In the genomic region with DNA sequence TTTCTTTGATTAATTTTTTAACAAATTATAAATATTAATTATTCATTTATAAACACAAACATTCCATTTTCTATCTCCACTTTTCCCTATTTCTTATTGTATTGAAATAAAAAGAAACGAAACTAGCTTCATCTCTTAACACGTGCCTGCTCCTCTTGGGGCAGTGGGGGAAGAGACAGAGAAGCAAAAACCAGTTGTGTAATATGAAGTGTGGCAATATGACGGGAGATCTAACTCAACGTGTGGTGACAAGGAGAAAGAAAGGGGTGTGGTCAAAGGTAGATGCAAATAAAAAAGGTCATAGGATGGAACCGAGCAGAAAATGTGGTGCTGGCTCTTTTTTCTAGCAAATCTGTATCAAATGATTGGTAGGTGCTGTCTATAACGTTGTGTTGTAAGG, we compare ENCODE assay signal across 17 cellular contexts.
DNase-seq lines count a peak whose midpoint lies in the region; ATAC-seq and TF ChIP-seq lines count a peak whose summit lies in the region.
"Had no signal": no experiment of that assay in that cellular context is flagged by ENCODE, and none has a peak within 500 bp of the region (broad histone marks: within the 10 kb centered on the region; RNA-seq: fewer than 3 reads in every experiment).

No MANE protein-coding gene starts in this region.

- H3K27me3 ChIP-seq in IMR-90 (ENCODE audit: control insufficient read depth, insufficient read depth, low read length) (no peaks in the 10 kb centered on the region), upper lobe of right lung (no peaks in the 10 kb centered on the region)
- H3K27me3 ChIP-seq: SJCRH30 had no signal

- no peak overlapping the region for H2AK9ac ChIP-seq in IMR-90 (replicated peaks; ENCODE audit: low read depth, low read length, poor library complexity)

- no peak overlapping the region for H2BK120ac ChIP-seq in IMR-90 (ENCODE audit: low read depth, low read length)

- H3K9me1 ChIP-seq in IMR-90 (ENCODE audit: insufficient read depth, low read length) = peaks cover 3% of the 10 kb centered on the region; the same call in 1 of the 2 replicates

- peaks cover 0 to 4% of the 10 kb centered on the region in 2 donors for H3K9me3 Mint-ChIP-seq in activated naive CD4-positive, alpha-beta T cell treated with anti-CD3 and anti-CD28 coated beads, Interleukin-2, amount 50 U/mL, for 72 hours
- H3K9me3 Mint-ChIP-seq: CD4-positive, alpha-beta memory T cell had no signal

- H3K9me3 ChIP-seq in IMR-90 (ENCODE audit: control insufficient read depth, insufficient read depth, low read length) (no peaks in the 10 kb centered on the region), upper lobe of right lung (no peaks in the 10 kb centered on the region)
- H3K9me3 ChIP-seq: SJCRH30 had no signal

- H3K4me3 ChIP-seq in IMR-90 (ENCODE audit: insufficient read depth, low read depth, low read length) (no peak overlapping the region), upper lobe of right lung (no peak overlapping the region)
- H3K4me3 ChIP-seq: SJCRH30 had no signal

- no peak overlapping the region for H2BK5ac ChIP-seq in IMR-90 (ENCODE audit: low read depth, low read length, poor library complexity, severe bottlenecking)

- intact Hi-C loops in IMR-90 (cut with micrococcal nuclease) = no loop called here
- intact Hi-C loops in upper lobe of right lung (cut with DNase I) = no loop called here

- H3K4me2 ChIP-seq in IMR-90 (ENCODE audit: low read depth, low read length) = no peak overlapping the region

- no TSS peak for BruUV-seq in IMR-90 (replicated peaks; lab: Mats Ljungman, UMichigan)

- no peak overlapping the region for H3K27ac ChIP-seq in IMR-90 (ENCODE audit: insufficient read depth, low read length)
- no peak overlapping the region for H3K27ac ChIP-seq in upper lobe of right lung
- H3K27ac ChIP-seq: SJCRH30 had no signal

- H2BK20ac ChIP-seq in IMR-90 (ENCODE audit: low read depth, low read length) = peak overlapping the region; percentile 46; the same call in 1 of the 2 replicates

- no peaks in the 10 kb centered on the region for H3K79me1 ChIP-seq in IMR-90 (ENCODE audit: low read depth in 1 of 2, low read length in 2 of 2)

- no peaks in the 10 kb centered on the region for H3K36me3 Mint-ChIP-seq in activated naive CD4-positive, alpha-beta T cell treated with anti-CD3 and anti-CD28 coated beads, Interleukin-2, amount 50 U/mL, for 72 hours
- H3K36me3 Mint-ChIP-seq: CD4-positive, alpha-beta memory T cell had no signal

- H3K4me1 ChIP-seq in IMR-90 (ENCODE audit: control insufficient read depth, insufficient read depth, low read length) (peaks cover 8% of the 10 kb centered on the region), upper lobe of right lung (no peaks in the 10 kb centered on the region)
- H3K4me1 ChIP-seq: SJCRH30 had no signal

- POLR2A ChIA-PET in IMR-90 (lab: Charles Lee; ENCODE audit: unreplicated experiment) = no interaction called here

- no peak overlapping the region for H2BK15ac ChIP-seq in IMR-90 (ENCODE audit: low read depth, low read length)

- H2AFZ ChIP-seq in IMR-90 (replicated peaks; ENCODE audit: low read length, poor library complexity) = peak overlapping the region; percentile 63

- no peak overlapping the region for H3K23ac ChIP-seq in IMR-90 (ENCODE audit: low read depth, low read length)

- H3K56ac ChIP-seq in IMR-90 (ENCODE audit: extremely low read depth, insufficient read depth, low read length) = no peak overlapping the region

- no peak for TF ChIP-seq RAD21 in IMR-90 (IDR thresholded peaks at IDR 0.05; ENCODE audit: low read length)

- H3K4ac ChIP-seq in IMR-90 (ENCODE audit: low read depth, low read length) = 0 out of 2 replicates have a peak overlapping the region, but pooled peaks have one; percentile 34

- DNase-seq in IMR-90 = no peak
- DNase-seq in NOMO-1 treated with DMSO at 0.1 percent for 48 hours (lab: John Stamatoyannopoulos, UW; ENCODE audit: unreplicated experiment) = peak; percentile 97
- DNase-seq in SKM-1 treated with dmso at 0.1 percent for 144 hours (lab: John Stamatoyannopoulos, UW; ENCODE audit: unreplicated experiment) = peak; percentile 81
- no peak for DNase-seq in upper lobe of right lung
- DNase-seq in activated naive CD4-positive, alpha-beta T cell treated with anti-CD3 and anti-CD28 coated beads, Interleukin-2, amount 50 U/mL, for 72 hours (ENCODE audit: low spot score in 2 of 2) = no peak
- DNase-seq in NCI-H748 (lab: John Stamatoyannopoulos, UW; ENCODE audit: unreplicated experiment) = no peak
- DNase-seq in NCI-H1048 (lab: John Stamatoyannopoulos, UW) = no peak
- DNase-seq: Calu3; CD4-positive, alpha-beta memory T cell; KBM-7; NCI-H187; NCI-H345; NCI-H526; NK-92 treated with Interleukin-12 subunit alpha and Interleukin-12 subunit beta, amount 100 ng/mL, for 24 hours; SJCRH30; SW 1271 had no signal

- H3K27ac Mint-ChIP-seq in activated naive CD4-positive, alpha-beta T cell treated with anti-CD3 and anti-CD28 coated beads, Interleukin-2, amount 50 U/mL, for 72 hours = no peak overlapping the region
- H3K27ac Mint-ChIP-seq: B cell; CD4-positive, alpha-beta memory T cell had no signal

- TF ChIP-seq POLR2A in IMR-90 (IDR thresholded peaks at IDR 0.05; ENCODE audit: low read depth, low read length) = no peak

- H4K91ac ChIP-seq in IMR-90 (ENCODE audit: insufficient read depth, low read depth, low read length) = no peak overlapping the region

- H2AK5ac ChIP-seq in IMR-90 (ENCODE audit: low read depth, low read length) = no peak overlapping the region

- H4K8ac ChIP-seq in IMR-90 (ENCODE audit: low read depth in 2 of 2, low read length in 2 of 2) = no peak overlapping the region

- dilution Hi-C loops in IMR-90 (cut with HindIII; ENCODE audit: low sequenced_read_pairs, unreplicated experiment) = no loop called here

- WGBS in IMR-90 (ENCODE audit: extremely low coverage in 2 of 2, insufficient read length in 1 of 2), 2 experiments = 100% methylated on average over 2 of the region's 6 CpGs; no CpG with 5 or more reads in 1 of the 2 experiments

- TF ChIP-seq CTCF in IMR-90 (conservative IDR thresholded peaks at IDR 0.05; ENCODE audit: low read depth, low read length) = no peak
- no peak for TF ChIP-seq CTCF in upper lobe of right lung (IDR thresholded peaks at IDR 0.05)

- no peak overlapping the region for H4K5ac ChIP-seq in IMR-90 (ENCODE audit: low read depth, low read length)

- no peak for ATAC-seq in IMR-90 (ENCODE audit: low read depth)
- ATAC-seq in upper lobe of right lung = peak; percentile 67
- no peak for ATAC-seq in activated naive CD4-positive, alpha-beta T cell treated with anti-CD3 and anti-CD28 coated beads, Interleukin-2, amount 50 U/mL, for 72 hours

- H3K9ac ChIP-seq in IMR-90 (ENCODE audit: low read depth, low read length) = no peak overlapping the region

- in situ Hi-C loops in IMR-90 (cut with MboI; ENCODE audit: low sequenced_read_pairs) = no loop called here

- H3K18ac ChIP-seq in IMR-90 (ENCODE audit: low read depth, low read length) = no peak overlapping the region; the same call in 1 of the 2 replicates

- H3K36me3 ChIP-seq in IMR-90 (ENCODE audit: control insufficient read depth, insufficient read depth, low read length) (no peaks in the 10 kb centered on the region), upper lobe of right lung (no peaks in the 10 kb centered on the region)
- H3K36me3 ChIP-seq: SJCRH30 had no signal

- CTCF ChIA-PET in IMR-90 (lab: Yijun Ruan, JAX) = no interaction called here

- H4K20me1 ChIP-seq in IMR-90 (ENCODE audit: insufficient read depth, low read length) = no peaks in the 10 kb centered on the region

- H3K14ac ChIP-seq in IMR-90 (replicated peaks; ENCODE audit: low read depth, low read length) = peak overlapping the region; percentile 46; the same call in 1 of the 2 replicates

TF ChIP-seq in IMR-90, 13 proteins besides CTCF, POLR2A, EP300 and RAD21:
- no peak for TF ChIP-seq CEBPB (IDR thresholded peaks at IDR 0.05; ENCODE audit: low read depth, low read length)
- TF ChIP-seq NFE2L2 (IDR thresholded peaks at IDR 0.05; ENCODE audit: low read depth, low read length) = no peak
- TF ChIP-seq FOS (IDR thresholded peaks at IDR 0.05; ENCODE audit: low read depth, low read length) = no peak
- no peak for TF ChIP-seq RFX5 (IDR thresholded peaks at IDR 0.05; ENCODE audit: low read depth, low read length)
- no peak for TF ChIP-seq MXI1 (IDR thresholded peaks at IDR 0.05; ENCODE audit: borderline replicate concordance, low read depth, low read length)
- TF ChIP-seq MAZ (IDR thresholded peaks at IDR 0.05; ENCODE audit: borderline replicate concordance, low read depth, low read length) = no peak
- TF ChIP-seq BHLHE40 (IDR thresholded peaks at IDR 0.05; ENCODE audit: low read depth, low read length) = no peak

Comparison
In these comparisons a context has a peak if more than half of its experiments do, and no peak if none do; other contexts are left out.
1. DNase-seq: peak in NOMO-1 treated with DMSO at 0.1 percent for 48 hours (single experiment) and SKM-1 treated with dmso at 0.1 percent for 144 hours (single experiment); none in IMR-90 (single experiment), upper lobe of right lung (single experiment), activated naive CD4-positive, alpha-beta T cell treated with anti-CD3 and anti-CD28 coated beads, Interleukin-2, amount 50 U/mL, for 72 hours (0 of 2), NCI-H748 (single experiment) and NCI-H1048 (single experiment).